In the genomic region with DNA sequence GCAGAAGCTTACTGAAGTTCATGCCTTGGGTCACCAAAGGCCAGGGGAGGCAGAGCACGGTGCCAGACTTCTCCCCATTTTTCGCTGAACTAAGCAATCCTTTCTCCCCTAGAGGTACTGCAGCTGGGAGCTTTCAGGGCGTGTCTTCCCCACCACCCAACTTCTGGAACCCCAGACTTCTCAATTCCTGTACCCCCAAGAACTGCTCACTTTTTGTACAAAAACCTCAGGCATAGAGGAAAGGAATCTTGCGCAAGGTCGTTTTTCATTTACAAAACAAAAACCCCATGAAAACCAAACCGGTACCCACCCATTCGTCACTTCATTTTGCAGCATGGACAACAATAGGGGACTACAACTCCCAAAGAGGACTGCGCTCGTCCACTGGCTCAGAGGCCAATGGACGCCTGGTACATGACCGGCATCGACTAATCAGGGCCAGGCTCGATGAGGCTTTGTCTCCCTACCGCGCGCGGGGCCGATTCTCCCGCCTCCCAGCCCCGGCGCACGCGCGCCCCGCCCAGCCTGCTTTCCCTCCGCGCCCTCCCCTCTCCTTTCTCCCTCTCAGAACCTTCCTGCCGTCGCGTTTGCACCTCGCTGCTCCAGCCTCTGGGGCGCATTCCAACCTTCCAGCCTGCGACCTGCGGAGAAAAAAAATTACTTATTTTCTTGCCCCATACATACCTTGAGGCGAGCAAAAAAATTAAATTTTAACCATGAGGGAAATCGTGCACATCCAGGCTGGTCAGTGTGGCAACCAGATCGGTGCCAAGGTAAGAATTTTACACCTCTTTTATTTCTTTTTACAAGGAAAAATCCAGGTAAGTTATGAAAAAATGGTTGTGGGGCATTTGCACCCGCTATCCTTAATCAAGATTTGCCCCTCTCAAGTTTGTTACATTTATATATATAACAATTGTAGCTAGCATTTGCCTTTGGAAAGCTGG, we compare ENCODE assay signal across 8 cellular contexts. TPM values are rescaled to one million over a fixed set of nuclear protein-coding genes. Genes with fewer than 3 reads are reported as not detected.
DNase-seq lines count a peak whose midpoint lies in the region; ATAC-seq and TF ChIP-seq lines count a peak whose summit lies in the region.

A gene (plus strand): TSS at position 562 of the 947 bp plus-strand sequence. CDS start 155 bp downstream, at position 717.

- peak within 1 kb of the TSS; percentile 60 for H3K27ac ChIP-seq in PC-9

- no peaks in the 10 kb centered on the region for H3K9me3 ChIP-seq in PC-9 (ENCODE audit: insufficient read depth, low read depth)
- no peaks in the 10 kb centered on the region for H3K9me3 ChIP-seq in mononuclear cell (ENCODE audit: low read depth, low read length)

- no TSS peak for BruUV-seq in PC-9 (replicated peaks; lab: Mats Ljungman, UMichigan)

- H4K20me1 ChIP-seq in PC-9 (ENCODE audit: insufficient read depth): peaks cover 36% of the 10 kb centered on the region

- TF ChIP-seq CTCF in PC-9 (conservative IDR thresholded peaks at IDR 0.05): peak; percentile 17; the same call in 1 of the 2 replicates
- TF ChIP-seq CTCF in epithelial cell of esophagus (IDR thresholded peaks at IDR 0.05; ENCODE audit: insufficient read depth, low read depth, low read length, missing control alignments): peak; percentile 23

- peak within 1 kb of the TSS; percentile 85 for H3K4me3 ChIP-seq in PC-9
- H3K4me3 ChIP-seq in epithelial cell of esophagus (ENCODE audit: low read length): peak within 1 kb of the TSS; percentile 68
- H3K4me3 ChIP-seq in mononuclear cell (ENCODE audit: low read length): peak within 1 kb of the TSS; percentile 100

- H3K4me2 ChIP-seq in PC-9: peak within 1 kb of the TSS; percentile 84

- intact Hi-C loops in PC-9 (cut with micrococcal nuclease; ENCODE audit: unreplicated experiment): loop anchor here (1.0 to 5.0 kb wide), 4 partner anchors 23 to 373 kb away; a partner anchor contains a TSS

- H3K4me1 ChIP-seq in PC-9 (replicated peaks; ENCODE audit: insufficient read depth): peaks cover 40% of the 10 kb centered on the region
- H3K4me1 ChIP-seq in mononuclear cell (ENCODE audit: insufficient read depth, low read length): peaks cover 70% of the 10 kb centered on the region

- POLR2A ChIA-PET in PC-9 (lab: Charles Lee; ENCODE audit: unreplicated experiment): interaction anchor here (0.6 kb wide), 1 partner anchor 37 kb away, joined by 18 read pairs; no protein-coding TSS in a partner anchor

- DNase-seq in Caki2 (ENCODE audit: low read depth) (peak; percentile 96), KBM-7 (peak; percentile 97), PC-9 (peak; percentile 94 to 97), activated T-cell treated with anti-CD3 and anti-CD28 coated beads for 48 hours (ENCODE audit: low read depth) (peak; percentile 95), epithelial cell of esophagus (ENCODE audit: low read depth) (peak; percentile 99)
- DNase-seq in stimulated activated CD8-positive, alpha-beta memory T cell treated with anti-CD3 and anti-CD28 coated beads, Interleukin-2, amount 100 ng/mL, for 48 hours (ENCODE audit: low read depth in 2 of 2): peak; percentile 93

- peaks cover 44% of the 10 kb centered on the region for H3F3A ChIP-seq in PC-9 (ENCODE audit: insufficient read depth, low read depth)

- H3K27me3 ChIP-seq in PC-9 (ENCODE audit: insufficient read depth, low read depth) (no peaks in the 10 kb centered on the region), mononuclear cell (ENCODE audit: insufficient read depth, low read length) (no peaks in the 10 kb centered on the region)

- peaks cover 22% of the 10 kb centered on the region for H3K36me3 ChIP-seq in PC-9 (ENCODE audit: low read depth)

- in situ Hi-C loops in Caki2 (cut with HindIII; ENCODE audit: low pct_unique_long_range_greater_than_20kb, low sequenced_read_pairs) (no loop called here), KBM-7 (cut with MboI; ENCODE audit: low pct_unique_long_range_greater_than_20kb, low sequenced_read_pairs) (loop anchor here (10.0 kb wide), 1 partner anchor 45 kb away; a partner anchor contains a TSS)

- H3K9me2 ChIP-seq in PC-9 (ENCODE audit: insufficient read depth): no peaks in the 10 kb centered on the region

- peaks cover 62% of the 10 kb centered on the region for H3K79me2 ChIP-seq in PC-9 (ENCODE audit: low read depth)

- peak; percentile 40 for ATAC-seq in GM21447 (IDR thresholded peaks at IDR 0.05; ENCODE audit: unreplicated experiment)

- H2AFZ ChIP-seq in PC-9: peak within 1 kb of the TSS; percentile 61; the same call in 1 of the 2 replicates

- CTCF ChIA-PET in PC-9 (lab: Charles Lee): interaction anchor here (0.6 kb wide), 1 partner anchor 96 kb away, joined by 3 read pairs; no protein-coding TSS in a partner anchor

RNA-seq across cellular contexts. Expression of the gene that starts here (rescaled TPM):
- total RNA-seq in Caki2 (2014; rRNA removed; shearing (Covaris generic); ENCODE audit: low replicate concordance): 538 and 624 TPM in 2 replicates
- total RNA-seq in PC-9 (2021) (697 and 901 TPM in 2 replicates), mononuclear cell (99.5 TPM)

Comparison
In these comparisons a context has a peak if more than half of its experiments do, and no peak if none do; other contexts are left out.
1. Peak in every context shown above with its lines: DNase-seq, ATAC-seq, H3K4me3 ChIP-seq and H3K27ac ChIP-seq.